ENCODE assay signal across 20 cellular contexts in genomic region chr1:25492323-25492722, GRCh38. TPM values are rescaled to one million over a fixed set of nuclear protein-coding genes. Genes with fewer than 3 reads are reported as not detected.
A peak's percentile ranks its signal among the peaks of the same experiment; 100 is the strongest.
DNase-seq lines count a peak whose midpoint lies in the region; ATAC-seq and TF ChIP-seq lines count a peak whose summit lies in the region.
"Had no signal": no experiment of that assay in that cellular context is flagged by ENCODE, and none has a peak within 500 bp of the region (broad histone marks: within the 10 kb centered on the region; RNA-seq: fewer than 3 reads in every experiment).

No MANE protein-coding gene starts in this region.

- H3K4me3 ChIP-seq in ovary: no peak overlapping the region
- H3K4me3 ChIP-seq: A549; BLaER1 treated with 17β-estradiol and CSF1 and Interleukin-3, amounts not matched to agents 10 nM and 100 nM had no signal

- intact Hi-C loops in ovary (cut with DNase I): no loop called here

- no peak overlapping the region for H3K27ac ChIP-seq in ovary
- H3K27ac ChIP-seq: A549; BLaER1 treated with 17β-estradiol and CSF1 and Interleukin-3, amounts not matched to agents 10 nM and 100 nM had no signal

- no peaks in the 10 kb centered on the region for H3K27me3 Mint-ChIP-seq in stimulated activated naive CD8-positive, alpha-beta T cell treated with anti-CD3 and anti-CD28 coated beads, Interleukin-15, amount 100 ng/mL, for 72 hours
- H3K27me3 Mint-ChIP-seq in activated naive CD8-positive, alpha-beta T cell treated with anti-CD3 and anti-CD28 coated beads for 36 hours: no peaks in the 10 kb centered on the region

- peaks cover 6% of the 10 kb centered on the region for H3K36me3 Mint-ChIP-seq in activated naive CD8-positive, alpha-beta T cell treated with anti-CD3 and anti-CD28 coated beads for 36 hours

- DNase-seq in stimulated activated naive CD8-positive, alpha-beta T cell treated with anti-CD3 and anti-CD28 coated beads, Interleukin-15, amount 100 ng/mL, for 72 hours: no peak
- DNase-seq in stimulated activated naive CD8-positive, alpha-beta T cell treated with anti-CD3 and anti-CD28 coated beads, Interleukin-15, Interleukin-2, amounts not matched to agents 100 U/mL and 50 U/mL, for 24 hours: no peak
- no peak for DNase-seq in activated naive CD8-positive, alpha-beta T cell treated with anti-CD3 and anti-CD28 coated beads for 36 hours
- peak; percentile 38 for DNase-seq in iPS-NIHi11 (ENCODE audit: low spot score)
- DNase-seq in ovary: no peak
- no peak for DNase-seq in foreskin melanocyte
- no peak for DNase-seq in GM13977 (ENCODE audit: low spot score)
- DNase-seq: DMS79, HFFc6, KG1, NCI-H1417, NCI-H187, NCI-H2107, NCI-H510A, NCI-H748 treated with DMSO at 0.1 percent for 48 hours, OCI-M1, SHP77 had no signal

- no peaks in the 10 kb centered on the region for H3K9me3 ChIP-seq in ovary
- H3K9me3 ChIP-seq: A549; BLaER1 treated with 17β-estradiol and CSF1 and Interleukin-3, amounts not matched to agents 10 nM and 100 nM had no signal

- H3K4me1 ChIP-seq in ovary (ENCODE audit: insufficient read depth): no peaks in the 10 kb centered on the region
- H3K4me1 ChIP-seq: A549; BLaER1 treated with 17β-estradiol and CSF1 and Interleukin-3, amounts not matched to agents 10 nM and 100 nM had no signal

- no peaks in the 10 kb centered on the region for H3K4me1 Mint-ChIP-seq in stimulated activated naive CD8-positive, alpha-beta T cell treated with anti-CD3 and anti-CD28 coated beads, Interleukin-15, amount 100 ng/mL, for 72 hours
- no peaks in the 10 kb centered on the region for H3K4me1 Mint-ChIP-seq in activated naive CD8-positive, alpha-beta T cell treated with anti-CD3 and anti-CD28 coated beads for 36 hours

- TF ChIP-seq POLR2A in ovary (IDR thresholded peaks at IDR 0.05): no peak

- WGBS in ovary, 3 donors: 75 to 78% (median 76%) methylated on average over 8 of the region's 8 CpGs

- H3K27ac Mint-ChIP-seq in stimulated activated naive CD8-positive, alpha-beta T cell treated with anti-CD3 and anti-CD28 coated beads, Interleukin-15, amount 100 ng/mL, for 72 hours: peak overlapping the region; percentile 10 to 73
- H3K27ac Mint-ChIP-seq in activated naive CD8-positive, alpha-beta T cell treated with anti-CD3 and anti-CD28 coated beads for 36 hours: peak overlapping the region; percentile 31
- H3K27ac Mint-ChIP-seq: HFFc6 had no signal

- no peak for TF ChIP-seq EP300 in ovary (IDR thresholded peaks at IDR 0.05)

- H3K36me3 ChIP-seq in ovary: no peaks in the 10 kb centered on the region

- ATAC-seq in stimulated activated naive CD8-positive, alpha-beta T cell treated with anti-CD3 and anti-CD28 coated beads, Interleukin-15, amount 100 ng/mL, for 72 hours: no peak
- ATAC-seq in stimulated activated naive CD8-positive, alpha-beta T cell treated with anti-CD3 and anti-CD28 coated beads, Interleukin-15, Interleukin-2, amounts not matched to agents 100 U/mL and 50 U/mL, for 24 hours: no peak
- ATAC-seq: A549, HepG2 had no signal

- no peak for TF ChIP-seq CTCF in ovary (IDR thresholded peaks at IDR 0.05)
- TF ChIP-seq CTCF in GM13977 (IDR thresholded peaks at IDR 0.05; ENCODE audit: extremely low read depth, insufficient read depth, missing control alignments): no peak

- H3K27me3 ChIP-seq in ovary: no peaks in the 10 kb centered on the region
- H3K27me3 ChIP-seq: BLaER1 treated with 17β-estradiol and CSF1 and Interleukin-3, amounts not matched to agents 10 nM and 100 nM had no signal

- in situ Hi-C loops in GM13977 (cut with MboI; ENCODE audit: low pct_unique_long_range_greater_than_20kb, low sequenced_read_pairs, unreplicated experiment): no loop called here

- no peak overlapping the region for H3K4me3 Mint-ChIP-seq in stimulated activated naive CD8-positive, alpha-beta T cell treated with anti-CD3 and anti-CD28 coated beads, Interleukin-15, amount 100 ng/mL, for 72 hours
- no peak overlapping the region for H3K4me3 Mint-ChIP-seq in activated naive CD8-positive, alpha-beta T cell treated with anti-CD3 and anti-CD28 coated beads for 36 hours
- H3K4me3 Mint-ChIP-seq: HFFc6 had no signal

- no peaks in the 10 kb centered on the region for H3K9me3 Mint-ChIP-seq in stimulated activated naive CD8-positive, alpha-beta T cell treated with anti-CD3 and anti-CD28 coated beads, Interleukin-15, amount 100 ng/mL, for 72 hours
- no peaks in the 10 kb centered on the region for H3K9me3 Mint-ChIP-seq in activated naive CD8-positive, alpha-beta T cell treated with anti-CD3 and anti-CD28 coated beads for 36 hours
- H3K9me3 Mint-ChIP-seq: HFFc6 had no signal

RNA-seq across cellular contexts. Expression of gene LDLRAP1, which starts 51.1 kb away (rescaled TPM):
- total RNA-seq in activated naive CD8-positive, alpha-beta T cell treated with anti-CD3 and anti-CD28 coated beads for 36 hours: 10 to 100 TPM; 14.3 to 17.4 TPM
- total RNA-seq in ovary: 10 to 100 TPM in 6 of 7 donors, 1 to 10 TPM in 1; 9.3 to 17.4 (median 13.7) TPM
- polyA plus RNA-seq in ovary: 10 to 100 TPM in 1 of 2 donors, 1 to 10 TPM in 1; 9.1 to 12.2 TPM
